In the genomic region with DNA sequence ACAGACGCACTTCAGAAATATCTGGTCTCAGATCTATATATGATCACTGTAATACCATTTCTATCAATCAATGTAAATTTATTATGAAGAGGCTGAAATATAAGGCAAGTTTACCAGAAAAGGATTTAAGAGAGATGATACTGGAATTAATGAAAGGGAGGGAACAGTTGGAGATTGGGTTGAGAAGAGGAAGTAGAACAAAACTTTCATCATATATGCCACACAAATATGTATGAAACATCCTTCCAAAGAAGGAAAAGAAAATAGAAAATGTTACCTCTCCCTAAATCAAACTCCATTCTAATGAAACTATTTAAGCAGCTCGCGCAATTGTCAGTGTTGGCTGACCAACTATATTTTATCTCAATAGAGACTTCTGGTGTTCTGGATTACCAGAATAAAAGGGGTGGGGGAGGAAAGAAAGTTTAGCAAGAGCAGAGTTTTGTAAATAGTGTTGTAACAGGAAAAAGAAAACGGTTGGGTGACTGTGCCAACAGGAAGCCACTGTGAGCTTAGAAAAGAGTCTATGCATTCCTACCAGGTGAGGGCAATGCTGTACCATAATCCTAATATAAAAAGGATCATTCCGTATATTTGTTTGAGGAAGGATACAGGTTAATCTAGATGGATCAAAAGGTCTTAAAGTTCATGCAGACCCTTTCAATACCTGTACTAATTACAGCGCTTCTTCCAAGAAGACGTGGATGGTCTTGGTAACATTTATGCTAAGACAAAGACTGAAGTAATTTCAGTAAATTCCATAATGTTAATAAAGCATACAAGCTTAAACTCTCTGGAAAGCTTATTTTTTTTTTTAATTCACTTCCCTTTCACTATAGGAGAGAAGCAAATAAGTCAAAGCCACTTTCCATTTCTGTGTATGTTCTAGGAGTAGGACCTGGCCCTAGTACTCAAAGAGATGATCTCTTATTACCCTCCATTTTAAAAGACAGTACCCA, we compare ENCODE assay signal across 8 cellular contexts. TPM values are rescaled to one million over a fixed set of nuclear protein-coding genes. Genes with fewer than 3 reads are reported as not detected.
DNase-seq lines count a peak whose midpoint lies in the region; ATAC-seq and TF ChIP-seq lines count a peak whose summit lies in the region.

No MANE protein-coding gene starts in this region.

- ATAC-seq in DND-41 (ENCODE audit: insufficient read depth, low read depth) (peak; percentile 66), IMR-90 (ENCODE audit: low read depth) (peak; percentile 75), GM21367 (IDR thresholded peaks at IDR 0.05; ENCODE audit: unreplicated experiment) (no peak)

- intact Hi-C loops in IMR-90 (cut with micrococcal nuclease) = loop anchor here (5.0 kb wide), 2 partner anchors 262 to 547 kb away; no protein-coding TSS in a partner anchor

- TF ChIP-seq CTCF in DND-41 (IDR thresholded peaks at IDR 0.05; ENCODE audit: borderline replicate concordance, extremely low read depth, low read length, poor library complexity, severe bottlenecking) (peak; percentile 50), IMR-90 (conservative IDR thresholded peaks at IDR 0.05; ENCODE audit: low read depth, low read length) (peak; percentile 70), endodermal cell (conservative IDR thresholded peaks at IDR 0.05) (peak; percentile 91)

- in situ Hi-C loops in IMR-90 (cut with MboI; ENCODE audit: low sequenced_read_pairs) = no loop called here
- in situ Hi-C loops in SK-MEL-5 (cut with HindIII; ENCODE audit: low pct_unique_long_range_greater_than_20kb, low sequenced_read_pairs) = no loop called here

- peak overlapping the region; percentile 94 for H3K27ac Mint-ChIP-seq in endodermal cell

- no peak overlapping the region for H3K23ac ChIP-seq in IMR-90 (ENCODE audit: low read depth, low read length)

- H2BK5ac ChIP-seq in IMR-90 (ENCODE audit: low read depth, low read length, poor library complexity, severe bottlenecking) = peak overlapping the region; percentile 82

- H2AK5ac ChIP-seq in IMR-90 (ENCODE audit: low read depth, low read length) = no peak overlapping the region

- no peak overlapping the region for H2AK9ac ChIP-seq in IMR-90 (replicated peaks; ENCODE audit: low read depth, low read length, poor library complexity)

- CTCF ChIA-PET in IMR-90 (lab: Yijun Ruan, JAX) = interaction anchor here (0.6 to 1.3 kb wide), 4 partner anchors 13 to 53 kb away, joined by 3 to 5 read pairs (median 4); no protein-coding TSS in a partner anchor

- no peak overlapping the region for H3K18ac ChIP-seq in IMR-90 (ENCODE audit: low read depth, low read length)

- H2BK15ac ChIP-seq in IMR-90 (ENCODE audit: low read depth, low read length) = no peak overlapping the region

- dilution Hi-C loops in IMR-90 (cut with HindIII; ENCODE audit: low sequenced_read_pairs, unreplicated experiment) = no loop called here

- H3K9me3 ChIP-seq in DND-41 (ENCODE audit: insufficient read depth, low read length, severe bottlenecking) (peaks cover 27% of the 10 kb centered on the region), IMR-90 (ENCODE audit: control insufficient read depth, insufficient read depth, low read length) (peaks cover 6% of the 10 kb centered on the region), endodermal cell (ENCODE audit: control insufficient read depth, low read length) (peaks cover 27% of the 10 kb centered on the region)

- peak; percentile 61 for TF ChIP-seq RAD21 in IMR-90 (IDR thresholded peaks at IDR 0.05; ENCODE audit: low read length)

- no peak overlapping the region for H3K56ac ChIP-seq in IMR-90 (ENCODE audit: extremely low read depth, insufficient read depth, low read length)

- peaks cover 80% of the 10 kb centered on the region for H3K36me3 ChIP-seq in DND-41 (ENCODE audit: insufficient read depth, low read length)
- H3K36me3 ChIP-seq in IMR-90 (ENCODE audit: control insufficient read depth, insufficient read depth, low read length) = peaks cover 12% of the 10 kb centered on the region
- H3K36me3 ChIP-seq in endodermal cell (ENCODE audit: control insufficient read depth, insufficient read depth, low read length) = peaks cover 33% of the 10 kb centered on the region

- H3K27ac ChIP-seq in DND-41 (ENCODE audit: low read length) (no peak overlapping the region), IMR-90 (ENCODE audit: insufficient read depth, low read length) (no peak overlapping the region), endodermal cell (ENCODE audit: low read depth, low read length) (no peak overlapping the region)

- no peaks in the 10 kb centered on the region for H3K27me3 Mint-ChIP-seq in endodermal cell (ENCODE audit: insufficient read depth)

- H2BK120ac ChIP-seq in IMR-90 (ENCODE audit: low read depth, low read length) = no peak overlapping the region

- H4K8ac ChIP-seq in IMR-90 (ENCODE audit: low read depth in 2 of 2, low read length in 2 of 2) = peak overlapping the region in 1 of 2 experiments; percentile 14; a peak in 1 of 4 replicates

- no peaks in the 10 kb centered on the region for H4K20me1 ChIP-seq in DND-41 (ENCODE audit: insufficient read depth, low read length)
- H4K20me1 ChIP-seq in IMR-90 (ENCODE audit: insufficient read depth, low read length) = no peaks in the 10 kb centered on the region

- H3K9ac ChIP-seq in DND-41 (ENCODE audit: low read depth, low read length) = no peak overlapping the region
- H3K9ac ChIP-seq in IMR-90 (ENCODE audit: low read depth, low read length) = no peak overlapping the region
- H3K9ac ChIP-seq in endodermal cell (ENCODE audit: extremely low read depth, low read length, poor library complexity, severe bottlenecking) = no peak overlapping the region

- peaks cover 29 to 34% of the 10 kb centered on the region in 2 experiments for H3K79me1 ChIP-seq in IMR-90 (ENCODE audit: low read depth in 1 of 2, low read length in 2 of 2)

- DNase-seq in DND-41 (no peak), IMR-90 (peak; percentile 75), SK-MEL-5 (ENCODE audit: low read depth, low spot score) (peak; percentile 70), endodermal cell (peak; percentile 66), myocyte (ENCODE audit: low read depth) (peak; percentile 37), cerebellum (ENCODE audit: low spot score) (no peak)
- DNase-seq in stimulated activated CD4-positive, alpha-beta T cell treated with anti-CD3 and anti-CD28 coated beads, Interleukin-1b, Interleukin-23, amount 100 ng/mL, for 48 hours = no peak

- H3K4me1 Mint-ChIP-seq in endodermal cell = peaks cover 2% of the 10 kb centered on the region

- no peak overlapping the region for H3K14ac ChIP-seq in IMR-90 (replicated peaks; ENCODE audit: low read depth, low read length)

- H3K4me3 Mint-ChIP-seq in endodermal cell = no peak overlapping the region

- H3K27me3 ChIP-seq in DND-41 (ENCODE audit: insufficient read depth, low read length, poor library complexity) (no peaks in the 10 kb centered on the region), IMR-90 (ENCODE audit: control insufficient read depth, insufficient read depth, low read length) (no peaks in the 10 kb centered on the region), endodermal cell (ENCODE audit: control insufficient read depth, insufficient read depth, low read length, poor library complexity, severe bottlenecking) (no peaks in the 10 kb centered on the region)

- H3K4me1 ChIP-seq in DND-41 (ENCODE audit: insufficient read depth, low read length) (no peaks in the 10 kb centered on the region), IMR-90 (ENCODE audit: control insufficient read depth, insufficient read depth, low read length) (no peaks in the 10 kb centered on the region), endodermal cell (ENCODE audit: control insufficient read depth, insufficient read depth, low read length) (no peaks in the 10 kb centered on the region)

- POLR2A ChIA-PET in IMR-90 (lab: Charles Lee; ENCODE audit: unreplicated experiment) = no interaction called here

- no peak overlapping the region; the same call in 1 of the 2 replicates for H4K5ac ChIP-seq in IMR-90 (ENCODE audit: low read depth, low read length)

- H3K36me3 Mint-ChIP-seq in endodermal cell (ENCODE audit: low read depth) = peaks cover 27% of the 10 kb centered on the region

- no peaks in the 10 kb centered on the region for H3K9me1 ChIP-seq in IMR-90 (ENCODE audit: insufficient read depth, low read length)

- H3K79me2 ChIP-seq in DND-41 (ENCODE audit: insufficient read depth, low read length) = no peaks in the 10 kb centered on the region

- no peak overlapping the region for H3K4me2 ChIP-seq in DND-41 (ENCODE audit: insufficient read depth, low read length)
- H3K4me2 ChIP-seq in IMR-90 (ENCODE audit: low read depth, low read length) = peak overlapping the region; percentile 72; the same call in 1 of the 2 replicates

- H2AFZ ChIP-seq in DND-41 (ENCODE audit: low read depth, low read length) (no peak overlapping the region), IMR-90 (replicated peaks; ENCODE audit: low read length, poor library complexity) (no peak overlapping the region)

- peaks cover 24% of the 10 kb centered on the region for H3K9me3 Mint-ChIP-seq in endodermal cell

- no peak overlapping the region for H3K4ac ChIP-seq in IMR-90 (ENCODE audit: low read depth, low read length)

- H3K4me3 ChIP-seq in DND-41 (ENCODE audit: low read depth in 1 of 2, low read length in 2 of 2) = no peak overlapping the region
- H3K4me3 ChIP-seq in IMR-90 (ENCODE audit: insufficient read depth, low read depth, low read length) = no peak overlapping the region
- no peak overlapping the region for H3K4me3 ChIP-seq in endodermal cell (ENCODE audit: low read length)

- no CpG with 5 or more reads among the region's 7 CpGs for WGBS in IMR-90 (ENCODE audit: extremely low coverage in 2 of 2, insufficient read length in 1 of 2), 2 experiments
- WGBS in endodermal cell (ENCODE audit: insufficient coverage in 1 of 2, insufficient read length in 1 of 2), 2 experiments = 60% methylated on average over 6 of the region's 7 CpGs; no CpG with 5 or more reads in 1 of the 2 experiments

- H2BK20ac ChIP-seq in IMR-90 (ENCODE audit: low read depth, low read length) = no peak overlapping the region

- TF ChIP-seq POLR2A in IMR-90 (IDR thresholded peaks at IDR 0.05; ENCODE audit: low read depth, low read length) = no peak

- no peak overlapping the region for H4K91ac ChIP-seq in IMR-90 (ENCODE audit: insufficient read depth, low read depth, low read length)

- no TSS peak for BruUV-seq in IMR-90 (replicated peaks; lab: Mats Ljungman, UMichigan)

RNA-seq across cellular contexts. Expression of a gene that starts 14.5 kb away (rescaled TPM):
- total RNA-seq in IMR-90 (2012; rRNA removed) = 2.7 and 9.2 TPM in 2 replicates
- 13.0 and 17.0 TPM in 2 replicates for polyA plus RNA-seq in IMR-90 (2012; rRNA removed)
- 0.54 and 0.95 TPM in 2 replicates for polyA plus RNA-seq in IMR-90 (2012; cell fraction: cytosol; rRNA removed)
- 0.14 and 2.2 TPM in 2 replicates for polyA plus RNA-seq in IMR-90 (2012; cell fraction: nucleus; rRNA removed; ENCODE audit: low replicate concordance)
- total RNA-seq in SK-MEL-5 (2014; rRNA removed; shearing (Covaris generic)) = 43.1 and 47.3 TPM in 2 replicates
- polyA plus RNA-seq in SK-MEL-5 (2015; cell fraction: cytosol; rRNA removed) = 29.7 and 30.2 TPM in 2 replicates
- polyA plus RNA-seq in SK-MEL-5 (2015; cell fraction: nucleus; rRNA removed) = 5.7 and 6.9 TPM in 2 replicates
- 10 to 100 TPM; 16.5 to 25.7 TPM for total RNA-seq in endodermal cell
- 18.4 TPM for polyA plus RNA-seq in endodermal cell (2013, experiment 1 of 2)
- 20.4 TPM for polyA plus RNA-seq in endodermal cell (2013, experiment 2 of 2)
- 16.2 and 19.0 TPM in 2 replicates for total RNA-seq in myocyte
- 17.7 TPM for polyA plus RNA-seq in myocyte (2012)
- 6.3 TPM for total RNA-seq in cerebellum

RNA-seq across cellular contexts. Expression of a gene that starts 24.7 kb away (rescaled TPM):
- 59.3 and 89.7 TPM in 2 replicates for total RNA-seq in IMR-90 (2012; rRNA removed)
- polyA plus RNA-seq in IMR-90 (2012; rRNA removed) = 33.7 and 38.7 TPM in 2 replicates
- polyA plus RNA-seq in IMR-90 (2012; cell fraction: cytosol; rRNA removed) = 79.5 and 106 TPM in 2 replicates
- 12.2 and 34.5 TPM in 2 replicates for polyA plus RNA-seq in IMR-90 (2012; cell fraction: nucleus; rRNA removed; ENCODE audit: low replicate concordance)
- 199 and 204 TPM in 2 replicates for total RNA-seq in SK-MEL-5 (2014; rRNA removed; shearing (Covaris generic))
- polyA plus RNA-seq in SK-MEL-5 (2015; cell fraction: cytosol; rRNA removed) = 208 and 273 TPM in 2 replicates
- polyA plus RNA-seq in SK-MEL-5 (2015; cell fraction: nucleus; rRNA removed) = 66.4 and 73.6 TPM in 2 replicates
- 10 to 100 TPM; 18.7 to 21.9 TPM for total RNA-seq in endodermal cell
- polyA plus RNA-seq in endodermal cell (2013, experiment 1 of 2) = 65.3 TPM
- 46.0 TPM for polyA plus RNA-seq in endodermal cell (2013, experiment 2 of 2)
- total RNA-seq in myocyte = 95.8 and 115 TPM in 2 replicates
- 83.9 TPM for polyA plus RNA-seq in myocyte (2012)
- total RNA-seq in cerebellum = 30.6 TPM

RNA-seq across cellular contexts. Expression of a gene that starts 43.9 kb away (rescaled TPM):
- total RNA-seq in IMR-90 (2012; rRNA removed) = 0.72 and 1.1 TPM in 2 replicates
- polyA plus RNA-seq in IMR-90 (2012; rRNA removed) = 0.34 and 0.53 TPM in 2 replicates
- polyA plus RNA-seq in IMR-90 (2012; cell fraction: cytosol; rRNA removed) = 0.05 and 0.07 TPM in 2 replicates
- polyA plus RNA-seq in IMR-90 (2012; cell fraction: nucleus; rRNA removed; ENCODE audit: low replicate concordance) = 0.13 and 1.0 TPM in 2 replicates
- not detected in 2 replicates for total RNA-seq in SK-MEL-5 (2014; rRNA removed; shearing (Covaris generic))
- polyA plus RNA-seq in SK-MEL-5 (2015; cell fraction: cytosol; rRNA removed) = not detected in 2 replicates
- polyA plus RNA-seq in SK-MEL-5 (2015; cell fraction: nucleus; rRNA removed) = not detected in 2 replicates
- under 1 TPM; 0.27 to 0.59 TPM for total RNA-seq in endodermal cell
- polyA plus RNA-seq in endodermal cell (2013, experiment 1 of 2) = 0.36 TPM
- 0.37 TPM for polyA plus RNA-seq in endodermal cell (2013, experiment 2 of 2)
- total RNA-seq in myocyte = 0.32 TPM in 1 of 2 replicates, not detected in the other
- 0.04 TPM for polyA plus RNA-seq in myocyte (2012)
- 12.6 TPM for total RNA-seq in cerebellum

Comparison
In these comparisons a context has a peak if more than half of its experiments do, and no peak if none do; other contexts are left out.
1. DNase-seq: peak in IMR-90 (single experiment), SK-MEL-5 (single experiment), endodermal cell (single experiment) and myocyte (single experiment); none in DND-41 (single experiment), cerebellum (single experiment) and stimulated activated CD4-positive, alpha-beta T cell treated with anti-CD3 and anti-CD28 coated beads, Interleukin-1b, Interleukin-23, amount 100 ng/mL, for 48 hours (single experiment).
2. Peak in every context shown above with its lines, with median percentiles within 50 percentile points of each other: CTCF ChIP-seq.